Comparison of ENCODE assay signal across 4 cellular contexts in genomic region chrX:103469971-103470370, GRCh38. TPM values are rescaled to one million over a fixed set of nuclear protein-coding genes. Genes with fewer than 3 reads are reported as not detected.
"Had no signal": no experiment of that assay in that cellular context is flagged by ENCODE, and none has a peak within 500 bp of the region (broad histone marks: within the 10 kb centered on the region; RNA-seq: fewer than 3 reads in every experiment).

No MANE protein-coding gene starts in this region.

RNA-seq across cellular contexts. Expression of gene RAB40A, which starts 49.3 kb away (rescaled TPM):
- total RNA-seq: dermis microvascular lymphatic vessel endothelial cell, left ventricle myocardium inferior, mononuclear cell had no signal
- polyA plus RNA-seq: foreskin keratinocyte had no signal
